Comparison of ENCODE assay signal across 24 cellular contexts in genomic region chrX:1295550-1295949, GRCh38. TPM values are rescaled to one million over a fixed set of nuclear protein-coding genes. Genes with fewer than 3 reads are reported as not detected.
DNase-seq lines count a peak whose midpoint lies in the region; ATAC-seq, FAIRE-seq and TF ChIP-seq lines count a peak whose summit lies in the region.
"Had no signal": no experiment of that assay in that cellular context is flagged by ENCODE, and none has a peak within 500 bp of the region (broad histone marks: within the 10 kb centered on the region; RNA-seq: fewer than 3 reads in every experiment).

No MANE protein-coding gene starts in this region.

- no peaks in the 10 kb centered on the region for H3K9me3 ChIP-seq in kidney (ENCODE audit: control insufficient read depth in 1 of 2, low read length in 2 of 2)

- no peaks in the 10 kb centered on the region for H3K36me3 ChIP-seq in kidney (ENCODE audit: control insufficient read depth in 1 of 2, insufficient read depth in 2 of 2, low read length in 2 of 2)
- H3K36me3 ChIP-seq: BLaER1 had no signal

- no peaks in the 10 kb centered on the region for H3K4me1 Mint-ChIP-seq in T-helper 1 cell treated with Interleukin-12 subunit alpha and Interleukin-12 subunit beta and Interleukin-4 antibody, amounts not matched to agents 30 μg/mL and 1 μg/mL, for 36 hours (ENCODE audit: low read depth)
- H3K4me1 Mint-ChIP-seq in stimulated activated memory B cell treated with anti-CD40 and anti-IgM and Interleukin-4, amounts not matched to agents 10 μg/mL and 1 μg/mL and 100 μg/mL, for 72 hours = peaks cover 16% of the 10 kb centered on the region

- no peak overlapping the region for H3K4me3 Mint-ChIP-seq in T-helper 1 cell treated with Interleukin-12 subunit alpha and Interleukin-12 subunit beta and Interleukin-4 antibody, amounts not matched to agents 30 μg/mL and 1 μg/mL, for 36 hours
- H3K4me3 Mint-ChIP-seq in stimulated activated memory B cell treated with anti-CD40 and anti-IgM and Interleukin-4, amounts not matched to agents 10 μg/mL and 1 μg/mL and 100 μg/mL, for 72 hours = no peak overlapping the region
- H3K4me3 Mint-ChIP-seq: B cell; CD4-positive, CD25-positive, alpha-beta regulatory T cell; CD8-positive, alpha-beta T cell; GM23338; H9 had no signal

- no peak for DNase-seq in T-helper 1 cell
- peak; percentile 0 for DNase-seq in RPMI8226
- peak; percentile 11 for DNase-seq in kidney
- no peak for DNase-seq in glomerular visceral epithelial cell (ENCODE audit: extremely low spot score)
- no peak for DNase-seq in NCI-H524 (lab: John Stamatoyannopoulos, UW)
- DNase-seq: Caco-2; CD4-positive, CD25-positive, alpha-beta regulatory T cell; CD8-positive, alpha-beta T cell; DMS153; DND-41; H9 had no signal

- H3K27ac ChIP-seq in kidney (ENCODE audit: low read depth in 2 of 2, low read length in 2 of 2) = no peak overlapping the region
- H3K27ac ChIP-seq: 22Rv1, BLaER1, C4-2B had no signal

- peaks cover 7% of the 10 kb centered on the region for H3K36me3 Mint-ChIP-seq in T-helper 1 cell treated with Interleukin-12 subunit alpha and Interleukin-12 subunit beta and Interleukin-4 antibody, amounts not matched to agents 30 μg/mL and 1 μg/mL, for 36 hours (ENCODE audit: low read depth)
- H3K36me3 Mint-ChIP-seq in stimulated activated memory B cell treated with anti-CD40 and anti-IgM and Interleukin-4, amounts not matched to agents 10 μg/mL and 1 μg/mL and 100 μg/mL, for 72 hours = no peaks in the 10 kb centered on the region
- H3K36me3 Mint-ChIP-seq: CD4-positive, CD25-positive, alpha-beta regulatory T cell; CD8-positive, alpha-beta T cell had no signal

- peak overlapping the region; percentile 11 for H3K27ac Mint-ChIP-seq in T-helper 1 cell treated with Interleukin-12 subunit alpha and Interleukin-12 subunit beta and Interleukin-4 antibody, amounts not matched to agents 30 μg/mL and 1 μg/mL, for 36 hours
- H3K27ac Mint-ChIP-seq in stimulated activated memory B cell treated with anti-CD40 and anti-IgM and Interleukin-4, amounts not matched to agents 10 μg/mL and 1 μg/mL and 100 μg/mL, for 72 hours = no peak overlapping the region
- H3K27ac Mint-ChIP-seq: B cell; CD4-positive, CD25-positive, alpha-beta regulatory T cell; CD8-positive, alpha-beta T cell; GM23338 had no signal

- no peak for FAIRE-seq in kidney (lab: Jason Lieb, UNC)
- FAIRE-seq: A204.1, G401.6, GM12892, GM19239 had no signal

- no peaks in the 10 kb centered on the region for H3K4me1 ChIP-seq in kidney (ENCODE audit: control insufficient read depth in 1 of 2, insufficient read depth in 1 of 2, low read depth in 1 of 2, low read length in 2 of 2)
- H3K4me1 ChIP-seq: Caco-2 had no signal

- ATAC-seq in stimulated activated memory B cell treated with anti-CD40 and anti-IgM and Interleukin-4, amounts not matched to agents 10 μg/mL and 1 μg/mL and 100 μg/mL, for 72 hours = peak; percentile 36
- ATAC-seq: CD8-positive, alpha-beta T cell; GM23338; HCT116 had no signal

- intact Hi-C loops in kidney (cut with DNase I) = no loop called here

- H3K27me3 Mint-ChIP-seq in T-helper 1 cell treated with Interleukin-12 subunit alpha and Interleukin-12 subunit beta and Interleukin-4 antibody, amounts not matched to agents 30 μg/mL and 1 μg/mL, for 36 hours (ENCODE audit: low read depth) = peaks cover 16% of the 10 kb centered on the region
- H3K27me3 Mint-ChIP-seq in stimulated activated memory B cell treated with anti-CD40 and anti-IgM and Interleukin-4, amounts not matched to agents 10 μg/mL and 1 μg/mL and 100 μg/mL, for 72 hours = peaks cover 59% of the 10 kb centered on the region
- H3K27me3 Mint-ChIP-seq: CD4-positive, CD25-positive, alpha-beta regulatory T cell had no signal

- peaks cover 17% of the 10 kb centered on the region for H3K9me3 Mint-ChIP-seq in T-helper 1 cell treated with Interleukin-12 subunit alpha and Interleukin-12 subunit beta and Interleukin-4 antibody, amounts not matched to agents 30 μg/mL and 1 μg/mL, for 36 hours
- peaks cover 9% of the 10 kb centered on the region for H3K9me3 Mint-ChIP-seq in stimulated activated memory B cell treated with anti-CD40 and anti-IgM and Interleukin-4, amounts not matched to agents 10 μg/mL and 1 μg/mL and 100 μg/mL, for 72 hours
- H3K9me3 Mint-ChIP-seq: CD8-positive, alpha-beta T cell had no signal

- H3K4me3 ChIP-seq in kidney (ENCODE audit: low read length in 2 of 2) = no peak overlapping the region
- H3K4me3 ChIP-seq: BLaER1, GM23338 had no signal

- no peak for TF ChIP-seq CTCF in kidney (IDR thresholded peaks at IDR 0.05; ENCODE audit: borderline replicate concordance, extremely low read depth, insufficient read depth)

- no peak overlapping the region for H3K9ac ChIP-seq in kidney (ENCODE audit: low read length in 2 of 2)
- H3K9ac ChIP-seq: BLaER1 had no signal

RNA-seq across cellular contexts. Expression of gene CSF2RA, which starts 26.9 kb away (rescaled TPM):
- 15.5 TPM for total RNA-seq in kidney
- 1.9 TPM for polyA plus RNA-seq in kidney (ENCODE audit: insufficient read depth, low read depth, low replicate concordance)
- total RNA-seq: CD4-positive, CD25-positive, alpha-beta regulatory T cell; CD8-positive, alpha-beta T cell had no signal
- polyA plus RNA-seq: AG04450; CD4-positive, CD25-positive, alpha-beta regulatory T cell had no signal

RNA-seq across cellular contexts. Expression of gene IL3RA, which starts 41.0 kb away (rescaled TPM):
- 4.6 TPM for total RNA-seq in kidney
- 10.2 TPM for polyA plus RNA-seq in kidney (ENCODE audit: insufficient read depth, low read depth, low replicate concordance)
- total RNA-seq: Caco-2, GM23338 had no signal
- polyA plus RNA-seq: AG04450 had no signal

Comparison
In these comparisons a context has a peak if more than half of its experiments do, and no peak if none do; other contexts are left out.
1. DNase-seq: peak in RPMI8226 (single experiment) and kidney (single experiment); none in T-helper 1 cell (0 of 5), glomerular visceral epithelial cell (single experiment) and NCI-H524 (0 of 2).